Comparison of ENCODE assay signal across 1 cellular context in genomic region chr7:16650266-16650665, GRCh38.
TF ChIP-seq lines count a peak whose summit lies in the region.

No MANE protein-coding gene starts in this region.

TF ChIP-seq in endothelial cell of umbilical vein, 7 proteins besides CTCF, POLR2A, EP300 and RAD21:
- TF ChIP-seq EZH2 (IDR thresholded peaks at IDR 0.05; ENCODE audit: borderline replicate concordance, low read depth, low read length, severe bottlenecking), result no peak
